In the genomic region with DNA sequence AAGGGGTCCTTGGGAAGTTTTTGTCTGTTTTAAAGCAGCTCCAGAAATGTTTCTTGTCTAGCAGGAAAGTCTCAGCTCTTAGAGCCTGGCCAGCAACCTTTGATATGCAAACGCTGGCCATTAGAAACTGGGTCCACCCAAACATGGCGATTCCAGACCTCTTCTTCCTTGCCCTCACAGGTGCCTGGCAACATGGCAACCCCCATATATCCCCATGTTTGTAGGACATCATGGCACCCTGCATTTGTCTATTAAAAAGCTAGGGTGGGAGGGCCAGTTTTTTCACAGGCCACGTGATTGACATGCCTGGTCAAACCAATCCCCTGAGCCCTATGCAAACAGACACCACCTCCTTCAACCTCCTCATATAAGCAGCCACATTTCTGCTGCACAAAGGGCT, we compare ENCODE assay signal across 1 cellular context.
TF ChIP-seq lines count a peak whose summit lies in the region.

No MANE protein-coding gene starts in this region.

TF ChIP-seq in GM23338, 12 proteins besides CTCF, POLR2A, EP300 and RAD21:
- TF ChIP-seq ZNF114 (CRISPR knock-in tag; IDR thresholded peaks at IDR 0.05) (no peak), STAT1 (IDR thresholded peaks at IDR 0.05; ENCODE audit: unreplicated experiment) (no peak), EZH2phosphoT487 (IDR thresholded peaks at IDR 0.05; ENCODE audit: unreplicated experiment) (no peak), POLR2AphosphoS5 (IDR thresholded peaks at IDR 0.05; ENCODE audit: low read depth) (no peak)
